38 cellular contexts compared by ENCODE assay signal in genomic region chr5:135898651-135899050, GRCh38. TPM values are rescaled to one million over a fixed set of nuclear protein-coding genes. Genes with fewer than 3 reads are reported as not detected.
"Had no signal": no experiment of that assay in that cellular context is flagged by ENCODE, and none has a peak within 500 bp of the region (broad histone marks: within the 10 kb centered on the region; RNA-seq: fewer than 3 reads in every experiment).

No MANE protein-coding gene starts in this region.

- H3K27me3 ChIP-seq: ascending aorta, body of pancreas, brain microvascular endothelial cell had no signal

- H3K4me3 ChIP-seq: adrenal gland, ascending aorta, body of pancreas, breast epithelium, cardiac muscle cell had no signal

- H3K9me3 ChIP-seq: adrenal gland, ascending aorta, body of pancreas, breast epithelium had no signal

- DNase-seq: activated effector memory CD4-positive, alpha-beta T cell treated with anti-CD3 and anti-CD28 coated beads, Interleukin-2, amount 50 U/mL, for 16 hours; activated effector memory CD4-positive, alpha-beta T cell treated with Interleukin-2 at 50 U/mL for 16 hours; activated gamma-delta T cell; activated gamma-delta T cell treated with Interleukin-2 at 50 U/mL for 16 hours; activated naive CD4-positive, alpha-beta T cell; activated naive CD4-positive, alpha-beta T cell treated with anti-CD3 and anti-CD28 coated beads for 36 hours; activated naive CD4-positive, alpha-beta T cell treated with anti-CD3 and anti-CD28 coated beads, Interleukin-2, amount 10 ng/mL, durations not matched to agents 7 days and 5 days; activated naive CD4-positive, alpha-beta T cell treated with anti-CD3 and anti-CD28 coated beads, Interleukin-2, amount 50 U/mL, for 16 hours; activated naive CD4-positive, alpha-beta T cell treated with Interleukin-2 at 50 U/mL for 16 hours; activated naive CD8-positive, alpha-beta T cell treated with anti-CD3 and anti-CD28 coated beads for 36 hours; activated naive CD8-positive, alpha-beta T cell treated with anti-CD3 and anti-CD28 coated beads, Interleukin-2, amount 10 ng/mL, durations not matched to agents 7 days and 5 days; activated naive CD8-positive, alpha-beta T cell treated with anti-CD3 and anti-CD28 coated beads, Interleukin-2, amount 50 U/mL, for 24 hours; activated T-cell treated with anti-CD3 and anti-CD28 coated beads, Interleukin-2, amount 50 U/mL, for 24 hours; activated T-cell treated with anti-CD3 and anti-CD28 coated beads, Interleukin-2, amount 50 U/mL, for 4 hours; activated T-cell treated with anti-CD3 and anti-CD28 coated beads, Interleukin-2, amount 50 U/mL, for 48 hours; activated T-cell treated with anti-CD3 and anti-CD28 coated beads, Interleukin-2, amount 50 U/mL, for 72 hours; adrenal gland; amniotic stem cell; amygdala; anterior cingulate cortex; body of pancreas; brain microvascular endothelial cell; caudate nucleus; central memory CD4-positive, alpha-beta T cell; cerebellar nuclear complex had no signal

- H3K4me1 ChIP-seq: adrenal gland, ascending aorta, body of pancreas, breast epithelium had no signal

- H3K27ac ChIP-seq: adrenal gland, ascending aorta, body of pancreas, brain microvascular endothelial cell, breast epithelium, cardiac muscle cell had no signal

- H3K36me3 ChIP-seq: adrenal gland, ascending aorta, brain microvascular endothelial cell, breast epithelium, cardiac muscle cell had no signal

RNA-seq across cellular contexts. Expression of gene IL9, which starts 3.0 kb away (rescaled TPM):
- total RNA-seq: activated naive CD4-positive, alpha-beta T cell treated with anti-CD3 and anti-CD28 coated beads for 36 hours; activated naive CD8-positive, alpha-beta T cell treated with anti-CD3 and anti-CD28 coated beads for 36 hours; activated naive CD8-positive, alpha-beta T cell treated with anti-CD3 and anti-CD28 coated beads, Interleukin-2, amount 10 ng/mL, durations not matched to agents 7 days and 5 days; adrenal gland; aorta; ascending aorta; astrocyte; body of pancreas; breast epithelium; bronchial epithelial cell; cardiac muscle cell; cardiac septum; cerebellum; chondrocyte had no signal

RNA-seq across cellular contexts. Expression of gene LECT2, which starts 56.1 kb away (rescaled TPM):
- total RNA-seq: activated naive CD4-positive, alpha-beta T cell treated with anti-CD3 and anti-CD28 coated beads for 36 hours; activated naive CD4-positive, alpha-beta T cell treated with anti-CD3 and anti-CD28 coated beads, Interleukin-2, amount 50 U/mL, for 72 hours; activated naive CD8-positive, alpha-beta T cell treated with anti-CD3 and anti-CD28 coated beads for 36 hours; activated naive CD8-positive, alpha-beta T cell treated with anti-CD3 and anti-CD28 coated beads, Interleukin-2, amount 10 ng/mL, durations not matched to agents 7 days and 5 days; activated T-cell treated with anti-CD3 and anti-CD28 coated beads, Interleukin-2, amount 50 U/mL, for 4 hours; activated T-cell treated with anti-CD3 and anti-CD28 coated beads, Interleukin-2, amount 50 U/mL, for 72 hours; activated T-helper 1 cell treated with anti-CD3 and anti-CD28 coated beads, Interleukin-12 subunit alpha, Interleukin-12 subunit beta, Interleukin-2, Interleukin-4 antibody, amounts not matched to agents 30 ng/mL and 10 ng/mL and 1 ng/mL, durations not matched to agents 14 hours and 24 hours and 36 hours; activated T-helper 17 cell treated with anti-CD3 and anti-CD28 coated beads, Interleukin-2, amount 50 U/mL, for 72 hours; activated T-helper 2 cell treated with anti-CD3 and anti-CD28 coated beads, Interferon-gamma antibody, Interleukin-2, Interleukin-4, amounts not matched to agents 10 μg/mL and 5 μg/mL and 100 μg/mL, durations not matched to agents 14 hours and 24 hours and 36 hours; adrenal gland; aorta; ascending aorta; astrocyte; body of pancreas; breast epithelium; bronchial epithelial cell; cardiac muscle cell; cardiac septum; cerebellum; chondrocyte had no signal
